ENCODE assay signal across 9 cellular contexts in genomic region chr17:49390548-49391324, GRCh38. TPM values are rescaled to one million over a fixed set of nuclear protein-coding genes. Genes with fewer than 3 reads are reported as not detected.
DNase-seq lines count a peak whose midpoint lies in the region; ATAC-seq, FAIRE-seq and TF ChIP-seq lines count a peak whose summit lies in the region.
"Had no signal": no experiment of that assay in that cellular context is flagged by ENCODE, and none has a peak within 500 bp of the region (broad histone marks: within the 10 kb centered on the region; RNA-seq: fewer than 3 reads in every experiment).

No MANE protein-coding gene starts in this region.

- H3K9ac ChIP-seq in endothelial cell of umbilical vein (replicated peaks; ENCODE audit: extremely low read depth, insufficient read depth, low read length): no peak overlapping the region

- no peak for TF ChIP-seq POLR2A in endothelial cell of umbilical vein (IDR thresholded peaks at IDR 0.05; ENCODE audit: low read depth, low read length)

- TF ChIP-seq CTCF in endothelial cell of umbilical vein (IDR thresholded peaks at IDR 0.05; ENCODE audit: extremely low read depth in 1 of 2, insufficient read depth in 1 of 2, low read depth in 1 of 2, low read length in 2 of 2) (no peak), omental fat pad (IDR thresholded peaks at IDR 0.05) (no peak)

- H3K4me1 ChIP-seq in endothelial cell of umbilical vein (ENCODE audit: control insufficient read depth, extremely low read depth, insufficient read depth, low read length): peaks cover 19% of the 10 kb centered on the region

- no peaks in the 10 kb centered on the region for H4K20me1 ChIP-seq in endothelial cell of umbilical vein (replicated peaks; ENCODE audit: control insufficient read depth, extremely low read depth, insufficient read depth, low read length)

- H3K27me3 ChIP-seq in endothelial cell of umbilical vein (ENCODE audit: control insufficient read depth in 2 of 2, insufficient read depth in 2 of 2, low read length in 2 of 2): no peaks in the 10 kb centered on the region

- ATAC-seq in omental fat pad (ENCODE audit: low FRiP score): no peak
- no peak for ATAC-seq in GM21737 (IDR thresholded peaks at IDR 0.05; ENCODE audit: unreplicated experiment)
- ATAC-seq in activated CD4-positive, CD25-positive, alpha-beta regulatory T cell treated with anti-CD3 and anti-CD28 coated beads, Interleukin-2, amount 50 U/mL, for 24 hours: no peak

- POLR2A ChIA-PET in endothelial cell of umbilical vein (lab: Charles Lee): no interaction called here

- H3K9me1 ChIP-seq in endothelial cell of umbilical vein (replicated peaks; ENCODE audit: control insufficient read depth, extremely low read depth, insufficient read depth, low read length): no peaks in the 10 kb centered on the region

- no peak overlapping the region for H3K4me3 ChIP-seq in endothelial cell of umbilical vein (replicated peaks in 1 of 3; ENCODE audit: insufficient read depth in 1 of 3, low read depth in 1 of 3, low read length in 3 of 3)

- H3K36me3 ChIP-seq in endothelial cell of umbilical vein (ENCODE audit: control insufficient read depth in 2 of 2, extremely low read depth in 1 of 2, insufficient read depth in 2 of 2, low read length in 2 of 2): no peaks in the 10 kb centered on the region

- intact Hi-C loops in endothelial cell of umbilical vein (cut with micrococcal nuclease): no loop called here

- dilution Hi-C loops in endothelial cell of umbilical vein (cut with MboI; ENCODE audit: extremely low pct_ligation_motif_present, low sequenced_read_pairs): no loop called here

- no peaks in the 10 kb centered on the region for H3K9me3 ChIP-seq in endothelial cell of umbilical vein (replicated peaks; ENCODE audit: control insufficient read depth, insufficient read depth, low read length)

- peak overlapping the region; percentile 100 for H2AFZ ChIP-seq in endothelial cell of umbilical vein (ENCODE audit: low read depth, low read length)

- FAIRE-seq in GM18507 (lab: Jason Lieb, UNC) (peak; percentile 75), endothelial cell of umbilical vein (lab: Jason Lieb, UNC) (peak; percentile 84)
- FAIRE-seq: TTC549 had no signal

- peak overlapping the region; percentile 33 for H3K27ac ChIP-seq in endothelial cell of umbilical vein (ENCODE audit: insufficient read depth, low read depth, low read length)

- CTCF ChIA-PET in endothelial cell of umbilical vein (lab: Charles Lee): interaction anchor here (1.1 to 1.8 kb wide), 5 partner anchors 9 to 100 kb away, joined by 3 to 9 read pairs (median 3); no protein-coding TSS in a partner anchor

- no peak for DNase-seq in GM18507 (ENCODE audit: extremely low spot score, insufficient read length, low read depth)
- peak; percentile 85 for DNase-seq in OCI-M1 (lab: John Stamatoyannopoulos, UW)
- DNase-seq in endothelial cell of umbilical vein (ENCODE audit: low read depth, low spot score): peak; percentile 29
- peak; percentile 8 for DNase-seq in occipital lobe (lab: John Stamatoyannopoulos, UW)
- no peak for DNase-seq in omental fat pad (ENCODE audit: low spot score)
- no peak for DNase-seq in T-helper 9 cell

- BruUV-seq in endothelial cell of umbilical vein (replicated peaks; lab: Mats Ljungman, UMichigan): no TSS peak

- peak overlapping the region; percentile 49 for H3K4me2 ChIP-seq in endothelial cell of umbilical vein (ENCODE audit: insufficient read depth, low read length)

- no peaks in the 10 kb centered on the region for H3K79me2 ChIP-seq in endothelial cell of umbilical vein (ENCODE audit: control insufficient read depth, insufficient read depth, low read length)

TF ChIP-seq in endothelial cell of umbilical vein, 7 proteins besides CTCF, POLR2A, EP300 and RAD21:
- TF ChIP-seq POLR2AphosphoS5 (IDR thresholded peaks at IDR 0.05; ENCODE audit: insufficient read depth, low read depth, low read length) (peak; percentile 26), GATA2 (IDR thresholded peaks at IDR 0.05; ENCODE audit: insufficient read depth, insufficient read length, low read depth, low read length) (no peak)

RNA-seq across cellular contexts. Expression of gene PHB1, which starts 23.9 kb away (rescaled TPM):
- 222 and 231 TPM in 2 replicates for total RNA-seq in endothelial cell of umbilical vein
- polyA plus RNA-seq in endothelial cell of umbilical vein: 287 and 391 TPM in 2 replicates
- 259 and 343 TPM in 2 replicates for polyA plus RNA-seq in endothelial cell of umbilical vein (2011; cell fraction: cytosol; rRNA removed)
- 132 and 136 TPM in 2 replicates for polyA plus RNA-seq in endothelial cell of umbilical vein (2011; cell fraction: nucleus; rRNA removed)
- polyA plus RNA-seq in endothelial cell of umbilical vein (2012): 347 and 407 TPM in 2 replicates
- polyA minus RNA-seq in endothelial cell of umbilical vein: 379 and 429 TPM in 2 replicates
- polyA minus RNA-seq in endothelial cell of umbilical vein (2011; cell fraction: cytosol; rRNA and poly(A)+ RNA removed): 152 TPM
- 32.5 and 48.3 TPM in 2 replicates for polyA minus RNA-seq in endothelial cell of umbilical vein (2011; cell fraction: nucleus; rRNA and poly(A)+ RNA removed)
- total RNA-seq in occipital lobe: 42.0 TPM
- total RNA-seq in omental fat pad: 100 to 1,000 TPM in 2 of 4 donors, 10 to 100 TPM in 2; 86.9 to 139 (median 111) TPM

RNA-seq across cellular contexts. Expression of gene ZNF652, which starts 28.7 kb away (rescaled TPM):
- total RNA-seq in endothelial cell of umbilical vein: 18.2 and 18.6 TPM in 2 replicates
- 6.1 and 6.2 TPM in 2 replicates for polyA plus RNA-seq in endothelial cell of umbilical vein
- 5.1 and 5.9 TPM in 2 replicates for polyA plus RNA-seq in endothelial cell of umbilical vein (2011; cell fraction: cytosol; rRNA removed)
- 16.3 and 19.9 TPM in 2 replicates for polyA plus RNA-seq in endothelial cell of umbilical vein (2011; cell fraction: nucleus; rRNA removed)
- 4.0 and 4.1 TPM in 2 replicates for polyA plus RNA-seq in endothelial cell of umbilical vein (2012)
- 22.8 and 24.6 TPM in 2 replicates for polyA minus RNA-seq in endothelial cell of umbilical vein
- polyA minus RNA-seq in endothelial cell of umbilical vein (2011; cell fraction: cytosol; rRNA and poly(A)+ RNA removed): 30.3 TPM
- 19.1 and 23.9 TPM in 2 replicates for polyA minus RNA-seq in endothelial cell of umbilical vein (2011; cell fraction: nucleus; rRNA and poly(A)+ RNA removed)
- total RNA-seq in occipital lobe: 35.4 TPM
- total RNA-seq in omental fat pad: 10 to 100 TPM; 22.9 to 50.0 (median 31.0) TPM

Comparison
In these comparisons a context has a peak if more than half of its experiments do, and no peak if none do; other contexts are left out.
1. DNase-seq: peak in OCI-M1 (single experiment), endothelial cell of umbilical vein (single experiment) and occipital lobe (single experiment); none in GM18507 (single experiment), omental fat pad (single experiment) and T-helper 9 cell (single experiment).